Comparison of ENCODE assay signal across 8 cellular contexts in genomic region chr16:19555186-19555937, GRCh38. TPM values are rescaled to one million over a fixed set of nuclear protein-coding genes. Genes with fewer than 3 reads are reported as not detected.
DNase-seq lines count a peak whose midpoint lies in the region; ATAC-seq and TF ChIP-seq lines count a peak whose summit lies in the region.

A gene with protein sequence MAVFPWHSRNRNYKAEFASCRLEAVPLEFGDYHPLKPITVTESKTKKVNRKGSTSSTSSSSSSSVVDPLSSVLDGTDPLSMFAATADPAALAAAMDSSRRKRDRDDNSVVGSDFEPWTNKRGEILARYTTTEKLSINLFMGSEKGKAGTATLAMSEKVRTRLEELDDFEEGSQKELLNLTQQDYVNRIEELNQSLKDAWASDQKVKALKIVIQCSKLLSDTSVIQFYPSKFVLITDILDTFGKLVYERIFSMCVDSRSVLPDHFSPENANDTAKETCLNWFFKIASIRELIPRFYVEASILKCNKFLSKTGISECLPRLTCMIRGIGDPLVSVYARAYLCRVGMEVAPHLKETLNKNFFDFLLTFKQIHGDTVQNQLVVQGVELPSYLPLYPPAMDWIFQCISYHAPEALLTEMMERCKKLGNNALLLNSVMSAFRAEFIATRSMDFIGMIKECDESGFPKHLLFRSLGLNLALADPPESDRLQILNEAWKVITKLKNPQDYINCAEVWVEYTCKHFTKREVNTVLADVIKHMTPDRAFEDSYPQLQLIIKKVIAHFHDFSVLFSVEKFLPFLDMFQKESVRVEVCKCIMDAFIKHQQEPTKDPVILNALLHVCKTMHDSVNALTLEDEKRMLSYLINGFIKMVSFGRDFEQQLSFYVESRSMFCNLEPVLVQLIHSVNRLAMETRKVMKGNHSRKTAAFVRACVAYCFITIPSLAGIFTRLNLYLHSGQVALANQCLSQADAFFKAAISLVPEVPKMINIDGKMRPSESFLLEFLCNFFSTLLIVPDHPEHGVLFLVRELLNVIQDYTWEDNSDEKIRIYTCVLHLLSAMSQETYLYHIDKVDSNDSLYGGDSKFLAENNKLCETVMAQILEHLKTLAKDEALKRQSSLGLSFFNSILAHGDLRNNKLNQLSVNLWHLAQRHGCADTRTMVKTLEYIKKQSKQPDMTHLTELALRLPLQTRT (plus strand): TSS chr16:19555703. CDS start chr16:19555730, 27 bp downstream.

- DNase-seq in DMS53 treated with DMSO at 0.1 percent for 48 hours (lab: John Stamatoyannopoulos, UW; ENCODE audit: unreplicated experiment), result peak; percentile 91
- peak; percentile 99 for DNase-seq in KBM-7
- peak; percentile 73 to 92 for DNase-seq in PC-9
- peak; percentile 97 for DNase-seq in activated T-cell treated with anti-CD3 and anti-CD28 coated beads, Interleukin-2, amount 50 U/mL, for 4 hours
- DNase-seq in erythroblast (lab: John Stamatoyannopoulos, UW), result peak; percentile 99
- DNase-seq in stimulated activated CD8-positive, alpha-beta memory T cell treated with anti-CD3 and anti-CD28 coated beads, Interleukin-7, amount 100 ng/mL, for 1 hour (ENCODE audit: low read depth in 2 of 2), result peak; percentile 91 to 93

- no peaks in the 10 kb centered on the region for H3K9me2 ChIP-seq in PC-9 (ENCODE audit: insufficient read depth)

- intact Hi-C loops in PC-9 (cut with micrococcal nuclease; ENCODE audit: unreplicated experiment), result loop anchor here (5.0 kb wide), 2 partner anchors 48 to 747 kb away; no protein-coding TSS in a partner anchor

- H3K27me3 ChIP-seq in PC-9 (ENCODE audit: insufficient read depth, low read depth), result no peaks in the 10 kb centered on the region
- no peaks in the 10 kb centered on the region for H3K27me3 ChIP-seq in mucosa of stomach (ENCODE audit: control insufficient read depth, insufficient read depth, low read length)

- H3K79me2 ChIP-seq in PC-9 (ENCODE audit: low read depth), result no peaks in the 10 kb centered on the region

- TF ChIP-seq CTCF in PC-9 (conservative IDR thresholded peaks at IDR 0.05), result peak; percentile 62

- no peak within 1 kb of the TSS for H3K27ac ChIP-seq in PC-9

- H4K20me1 ChIP-seq in PC-9 (ENCODE audit: insufficient read depth), result no peaks in the 10 kb centered on the region

- H3K4me1 ChIP-seq in PC-9 (replicated peaks; ENCODE audit: insufficient read depth) (no peaks in the 10 kb centered on the region; the same call in 1 of the 2 replicates), mucosa of stomach (ENCODE audit: control insufficient read depth, insufficient read depth, low read length) (peaks cover 5% of the 10 kb centered on the region)

- H3K4me2 ChIP-seq in PC-9, result peak within 1 kb of the TSS; percentile 80

- ATAC-seq in GM21619 (IDR thresholded peaks at IDR 0.05; ENCODE audit: unreplicated experiment), result peak; percentile 95
- peak; percentile 98 for ATAC-seq in activated T-cell treated with anti-CD3 and anti-CD28 coated beads, Interleukin-2, amount 50 U/mL, for 4 hours

- no peaks in the 10 kb centered on the region for H3K36me3 Mint-ChIP-seq in activated T-cell treated with anti-CD3 and anti-CD28 coated beads, Interleukin-2, amount 50 U/mL, for 4 hours (ENCODE audit: insufficient read depth)

- peak within 1 kb of the TSS; percentile 88 for H3K4me3 Mint-ChIP-seq in activated T-cell treated with anti-CD3 and anti-CD28 coated beads, Interleukin-2, amount 50 U/mL, for 4 hours

- in situ Hi-C loops in KBM-7 (cut with MboI; ENCODE audit: low pct_unique_long_range_greater_than_20kb, low sequenced_read_pairs), result no loop called here

- H3F3A ChIP-seq in PC-9 (ENCODE audit: insufficient read depth, low read depth), result peaks cover 9% of the 10 kb centered on the region; the same call in 1 of the 2 replicates

- CTCF ChIA-PET in PC-9 (lab: Charles Lee), result interaction anchor here (0.7 to 1.1 kb wide), 3 partner anchors 28 to 351 kb away, joined by 3 to 6 read pairs (median 6); no protein-coding TSS in a partner anchor

- H2AFZ ChIP-seq in PC-9, result peak within 1 kb of the TSS; percentile 81

- no peaks in the 10 kb centered on the region for H3K27me3 Mint-ChIP-seq in activated T-cell treated with anti-CD3 and anti-CD28 coated beads, Interleukin-2, amount 50 U/mL, for 4 hours (ENCODE audit: low read depth)

- no TSS peak for BruUV-seq in PC-9 (replicated peaks; lab: Mats Ljungman, UMichigan)

- POLR2A ChIA-PET in PC-9 (lab: Charles Lee; ENCODE audit: unreplicated experiment), result interaction anchor here (0.6 to 0.7 kb wide), 4 partner anchors 371 to 754 kb away, joined by 3 to 5 read pairs (median 3); no protein-coding TSS in a partner anchor

- H3K4me3 ChIP-seq in PC-9 (peak within 1 kb of the TSS; percentile 61), mucosa of stomach (ENCODE audit: low read length) (peak within 1 kb of the TSS; percentile 56)

- TF ChIP-seq POLR2A in erythroblast (IDR thresholded peaks at IDR 0.05; ENCODE audit: low read length), result peak; percentile 71

- H3K9ac ChIP-seq in mucosa of stomach (ENCODE audit: low read length), result peak within 1 kb of the TSS; percentile 91

- H3K9me3 ChIP-seq in PC-9 (ENCODE audit: insufficient read depth, low read depth) (no peaks in the 10 kb centered on the region), mucosa of stomach (ENCODE audit: control insufficient read depth, low read length) (no peaks in the 10 kb centered on the region)

- H3K36me3 ChIP-seq in PC-9 (ENCODE audit: low read depth), result no peaks in the 10 kb centered on the region
- no peaks in the 10 kb centered on the region for H3K36me3 ChIP-seq in mucosa of stomach (ENCODE audit: control insufficient read depth, insufficient read depth, low read length)

- H3K4me1 Mint-ChIP-seq in activated T-cell treated with anti-CD3 and anti-CD28 coated beads, Interleukin-2, amount 50 U/mL, for 4 hours (ENCODE audit: low read depth), result peaks cover 18% of the 10 kb centered on the region

- no peaks in the 10 kb centered on the region for H3K9me3 Mint-ChIP-seq in activated T-cell treated with anti-CD3 and anti-CD28 coated beads, Interleukin-2, amount 50 U/mL, for 4 hours

RNA-seq across cellular contexts. Expression of the gene that starts here (rescaled TPM):
- 11.7 and 12.1 TPM in 2 replicates for total RNA-seq in PC-9 (2021)
- total RNA-seq in activated T-cell treated with anti-CD3 and anti-CD28 coated beads, Interleukin-2, amount 50 U/mL, for 4 hours, result 10 to 100 TPM; 29.9 to 34.5 (median 30.9) TPM
